In genomic region chr1:156555715-156556114, GRCh38 we compare ENCODE assay signal across 26 cellular contexts. TPM values are rescaled to one million over a fixed set of nuclear protein-coding genes. Genes with fewer than 3 reads are reported as not detected.
"Had no signal": no experiment of that assay in that cellular context is flagged by ENCODE, and none has a peak within 500 bp of the region (broad histone marks: within the 10 kb centered on the region; RNA-seq: fewer than 3 reads in every experiment).

No MANE protein-coding gene starts in this region.

- H3K9me3 Mint-ChIP-seq: activated CD4-positive, alpha-beta T cell treated with anti-CD3 and anti-CD28 coated beads, Interleukin-2, amount 10 ng/mL, durations not matched to agents 24 days and 14 days; activated CD8-positive, alpha-beta T cell treated with anti-CD3 and anti-CD28 coated beads for 36 hours; activated naive CD4-positive, alpha-beta T cell treated with anti-CD3 and anti-CD28 coated beads, Interleukin-2, amount 50 U/mL, for 24 hours; activated naive CD8-positive, alpha-beta T cell treated with anti-CD3 and anti-CD28 coated beads, Interleukin-2, amount 10 ng/mL, durations not matched to agents 7 days and 5 days; activated T-cell treated with anti-CD3 and anti-CD28 coated beads, Interleukin-2, amount 50 U/mL, for 72 hours; activated T-helper 17 cell treated with anti-CD3 and anti-CD28 coated beads, Interleukin-2, amount 50 U/mL, for 72 hours had no signal

- DNase-seq: activated CD4-positive, alpha-beta T cell treated with anti-CD3 and anti-CD28 coated beads, Interleukin-2, amount 10 ng/mL, durations not matched to agents 24 days and 14 days; activated CD4-positive, alpha-beta T cell treated with anti-CD3 and anti-CD28 coated beads, Interleukin-2, amount 50 U/mL, for 4 hours; activated CD8-positive, alpha-beta T cell treated with anti-CD3 and anti-CD28 coated beads for 36 hours; activated effector memory CD4-positive, alpha-beta T cell treated with anti-CD3 and anti-CD28 coated beads, Interleukin-2, amount 50 U/mL, for 16 hours; activated naive CD4-positive, alpha-beta T cell treated with Interleukin-2 at 50 U/mL for 16 hours; activated naive CD8-positive, alpha-beta T cell treated with anti-CD3 and anti-CD28 coated beads, Interleukin-2, amount 10 ng/mL, durations not matched to agents 7 days and 5 days; activated T-cell treated with anti-CD3 and anti-CD28 coated beads, Interleukin-2, amount 50 U/mL, for 1 hour; activated T-cell treated with anti-CD3 and anti-CD28 coated beads, Interleukin-2, amount 50 U/mL, for 72 hours; body of pancreas; NCI-H1105; NCI-H1417 treated with DMSO at 0.1 percent for 48 hours; NCI-H187 treated with DMSO at 0.1 percent for 48 hours; NCI-H2081 treated with DMSO at 0.1 percent for 48 hours; NCI-H446; NCI-H82; PC-3; Right ventricle myocardium superior; T1000; WERI-Rb-1 had no signal

- H3K36me3 ChIP-seq: breast epithelium had no signal

- H3K9ac ChIP-seq: KMS-11 had no signal

- H3K27me3 Mint-ChIP-seq: activated CD4-positive, alpha-beta T cell treated with anti-CD3 and anti-CD28 coated beads, Interleukin-2, amount 10 ng/mL, durations not matched to agents 24 days and 14 days; activated CD8-positive, alpha-beta T cell treated with anti-CD3 and anti-CD28 coated beads for 36 hours; activated naive CD4-positive, alpha-beta T cell treated with anti-CD3 and anti-CD28 coated beads, Interleukin-2, amount 50 U/mL, for 24 hours; activated naive CD8-positive, alpha-beta T cell treated with anti-CD3 and anti-CD28 coated beads, Interleukin-2, amount 10 ng/mL, durations not matched to agents 7 days and 5 days; activated T-helper 17 cell treated with anti-CD3 and anti-CD28 coated beads, Interleukin-2, amount 50 U/mL, for 72 hours had no signal

- H3K27ac ChIP-seq: body of pancreas, breast epithelium, KMS-11, WERI-Rb-1 had no signal

- H3K4me1 Mint-ChIP-seq: activated CD4-positive, alpha-beta T cell treated with anti-CD3 and anti-CD28 coated beads, Interleukin-2, amount 10 ng/mL, durations not matched to agents 24 days and 14 days; activated naive CD4-positive, alpha-beta T cell treated with anti-CD3 and anti-CD28 coated beads, Interleukin-2, amount 50 U/mL, for 24 hours had no signal

- H3K4me3 Mint-ChIP-seq: activated CD4-positive, alpha-beta T cell treated with anti-CD3 and anti-CD28 coated beads, Interleukin-2, amount 10 ng/mL, durations not matched to agents 24 days and 14 days; activated CD8-positive, alpha-beta T cell treated with anti-CD3 and anti-CD28 coated beads for 36 hours; activated naive CD4-positive, alpha-beta T cell treated with anti-CD3 and anti-CD28 coated beads, Interleukin-2, amount 50 U/mL, for 24 hours; activated naive CD8-positive, alpha-beta T cell treated with anti-CD3 and anti-CD28 coated beads, Interleukin-2, amount 10 ng/mL, durations not matched to agents 7 days and 5 days; activated T-cell treated with anti-CD3 and anti-CD28 coated beads, Interleukin-2, amount 50 U/mL, for 72 hours; activated T-helper 17 cell treated with anti-CD3 and anti-CD28 coated beads, Interleukin-2, amount 50 U/mL, for 72 hours had no signal

- H3K36me3 Mint-ChIP-seq: activated naive CD4-positive, alpha-beta T cell treated with anti-CD3 and anti-CD28 coated beads, Interleukin-2, amount 50 U/mL, for 24 hours had no signal

- H3K9me3 ChIP-seq: body of pancreas, breast epithelium had no signal

- H3K27me3 ChIP-seq: body of pancreas, breast epithelium had no signal

- H3K4me2 ChIP-seq: KMS-11 had no signal

- H3K4me3 ChIP-seq: body of pancreas, breast epithelium had no signal

- ATAC-seq: activated CD8-positive, alpha-beta T cell treated with anti-CD3 and anti-CD28 coated beads for 36 hours; activated T-cell treated with anti-CD3 and anti-CD28 coated beads, Interleukin-2, amount 50 U/mL, for 72 hours; activated T-helper 17 cell treated with anti-CD3 and anti-CD28 coated beads, Interleukin-2, amount 50 U/mL, for 72 hours; body of pancreas; PC-3 had no signal

- H3K4me1 ChIP-seq: breast epithelium had no signal

- H3K27ac Mint-ChIP-seq: activated CD4-positive, alpha-beta T cell treated with anti-CD3 and anti-CD28 coated beads, Interleukin-2, amount 10 ng/mL, durations not matched to agents 24 days and 14 days; activated CD8-positive, alpha-beta T cell treated with anti-CD3 and anti-CD28 coated beads for 36 hours; activated naive CD4-positive, alpha-beta T cell treated with anti-CD3 and anti-CD28 coated beads, Interleukin-2, amount 50 U/mL, for 24 hours; activated naive CD8-positive, alpha-beta T cell treated with anti-CD3 and anti-CD28 coated beads, Interleukin-2, amount 10 ng/mL, durations not matched to agents 7 days and 5 days; activated T-cell treated with anti-CD3 and anti-CD28 coated beads, Interleukin-2, amount 50 U/mL, for 72 hours; activated T-helper 17 cell treated with anti-CD3 and anti-CD28 coated beads, Interleukin-2, amount 50 U/mL, for 72 hours had no signal

RNA-seq across cellular contexts. Expression of gene TTC24, which starts 23.8 kb away (rescaled TPM):
- total RNA-seq: astrocyte, body of pancreas, breast epithelium, cardiac septum, M059J, PC-3, Right ventricle myocardium superior had no signal
